18 cellular contexts compared by ENCODE assay signal in genomic region chr9:14246951-14247350, GRCh38.
DNase-seq lines count a peak whose midpoint lies in the region; ATAC-seq and TF ChIP-seq lines count a peak whose summit lies in the region.
"Had no signal": no experiment of that assay in that cellular context is flagged by ENCODE, and none has a peak within 500 bp of the region (broad histone marks: within the 10 kb centered on the region; RNA-seq: fewer than 3 reads in every experiment).

No MANE protein-coding gene starts in this region.

- POLR2A ChIA-PET in MCF 10A (lab: Yijun Ruan, JAX), result interaction anchor here (0.8 kb wide), 1 partner anchor 8 kb away, joined by 3 read pairs; no protein-coding TSS in a partner anchor
- POLR2A ChIA-PET in WTC11 (lab: Charles Lee), result no interaction called here

- no peak overlapping the region for H3K27ac Mint-ChIP-seq in MCF 10A (ENCODE audit: low read depth, unreplicated experiment)
- H3K27ac Mint-ChIP-seq in WTC11, result 0 out of 2 replicates have a peak overlapping the region, but pooled peaks have one; percentile 75
- no peak overlapping the region for H3K27ac Mint-ChIP-seq in activated T-helper 17 cell treated with anti-CD3 and anti-CD28 coated beads, Interleukin-2, amount 50 U/mL, for 72 hours
- H3K27ac Mint-ChIP-seq: B cell, HFFc6 had no signal

- ATAC-seq in WTC11, result no peak
- ATAC-seq in activated T-helper 17 cell treated with anti-CD3 and anti-CD28 coated beads, Interleukin-2, amount 50 U/mL, for 72 hours (replicated peaks), result no peak
- ATAC-seq: K562 had no signal

- TF ChIP-seq CTCF in breast epithelium (IDR thresholded peaks at IDR 0.05) (no peak), MCF 10A (IDR thresholded peaks at IDR 0.05; ENCODE audit: unreplicated experiment) (no peak), WTC11 (IDR thresholded peaks at IDR 0.05) (no peak), WERI-Rb-1 (IDR thresholded peaks at IDR 0.05; ENCODE audit: low read depth, low read length) (no peak)

- H3K9me3 ChIP-seq in breast epithelium (no peaks in the 10 kb centered on the region), WERI-Rb-1 (ENCODE audit: severe bottlenecking) (no peaks in the 10 kb centered on the region)

- H3K4me1 Mint-ChIP-seq in MCF 10A (ENCODE audit: insufficient read depth, unreplicated experiment) (peaks cover 43% of the 10 kb centered on the region), WTC11 (peaks cover 52% of the 10 kb centered on the region)
- H3K4me1 Mint-ChIP-seq in activated T-helper 17 cell treated with anti-CD3 and anti-CD28 coated beads, Interleukin-2, amount 50 U/mL, for 72 hours, result no peaks in the 10 kb centered on the region
- H3K4me1 Mint-ChIP-seq: B cell had no signal

- intact Hi-C loops in breast epithelium (cut with DNase I; ENCODE audit: low total_unique reads), result no loop called here
- intact Hi-C loops in MCF 10A (cut with micrococcal nuclease), result no loop called here

- CTCF ChIA-PET in MCF 10A (lab: Yijun Ruan, JAX), result interaction anchor here (0.5 to 1.0 kb wide), 2 partner anchors 14 to 77 kb away, joined by 3 read pairs; no protein-coding TSS in a partner anchor
- CTCF ChIA-PET in WTC11 (lab: Charles Lee), result interaction anchor here (1.0 kb wide), 1 partner anchor 12 kb away, joined by 3 read pairs; no protein-coding TSS in a partner anchor

- no TSS peak for BruUV-seq in MCF 10A (replicated peaks; lab: Mats Ljungman, UMichigan)

- H3K27me3 Mint-ChIP-seq in MCF 10A (ENCODE audit: insufficient read depth, unreplicated experiment) (no peaks in the 10 kb centered on the region), WTC11 (ENCODE audit: low read depth) (no peaks in the 10 kb centered on the region)
- H3K27me3 Mint-ChIP-seq in activated T-helper 17 cell treated with anti-CD3 and anti-CD28 coated beads, Interleukin-2, amount 50 U/mL, for 72 hours, result peaks cover 13% of the 10 kb centered on the region

- no peak for DNase-seq in breast epithelium (ENCODE audit: low spot score in 2 of 2)
- no peak for DNase-seq in MCF 10A (ENCODE audit: unreplicated experiment)
- DNase-seq in WTC11 (ENCODE audit: low spot score), result no peak
- peak; percentile 31 for DNase-seq in iris pigment epithelial cell (ENCODE audit: low read depth)
- no peak for DNase-seq in WERI-Rb-1
- no peak for DNase-seq in HK-2 (ENCODE audit: unreplicated experiment)
- DNase-seq: DMS53, GDM1, HFFc6, NCI-H1092 treated with DMSO at 0.1 percent for 48 hours, NCI-H1436 treated with DMSO at 0.1 percent for 48 hours, NCI-H1930, NCI-H2171, NCI-H524 treated with DMSO at 0.1 percent for 48 hours, OCI-M1 had no signal

- no peak for TF ChIP-seq POLR2A in breast epithelium (IDR thresholded peaks at IDR 0.05)

- H3K36me3 Mint-ChIP-seq in MCF 10A (ENCODE audit: insufficient read depth, unreplicated experiment) (peaks cover 24% of the 10 kb centered on the region), WTC11 (no peaks in the 10 kb centered on the region)
- H3K36me3 Mint-ChIP-seq in activated T-helper 17 cell treated with anti-CD3 and anti-CD28 coated beads, Interleukin-2, amount 50 U/mL, for 72 hours (ENCODE audit: low read depth), result no peaks in the 10 kb centered on the region

- H3K36me3 ChIP-seq in breast epithelium, result no peaks in the 10 kb centered on the region
- H3K36me3 ChIP-seq in WERI-Rb-1, result no peaks in the 10 kb centered on the region

- H3K27me3 ChIP-seq in breast epithelium (no peaks in the 10 kb centered on the region), WERI-Rb-1 (ENCODE audit: insufficient read depth, low read depth, severe bottlenecking) (no peaks in the 10 kb centered on the region)

- no peak overlapping the region for H3K4me3 Mint-ChIP-seq in MCF 10A (ENCODE audit: unreplicated experiment)
- H3K4me3 Mint-ChIP-seq in WTC11, result no peak overlapping the region
- no peak overlapping the region for H3K4me3 Mint-ChIP-seq in activated T-helper 17 cell treated with anti-CD3 and anti-CD28 coated beads, Interleukin-2, amount 50 U/mL, for 72 hours
- H3K4me3 Mint-ChIP-seq: B cell, HFFc6 had no signal

- H3K9me3 Mint-ChIP-seq in MCF 10A (ENCODE audit: unreplicated experiment), result no peaks in the 10 kb centered on the region
- H3K9me3 Mint-ChIP-seq in WTC11, result no peaks in the 10 kb centered on the region
- no peaks in the 10 kb centered on the region for H3K9me3 Mint-ChIP-seq in activated T-helper 17 cell treated with anti-CD3 and anti-CD28 coated beads, Interleukin-2, amount 50 U/mL, for 72 hours
- H3K9me3 Mint-ChIP-seq: HFFc6 had no signal

- H3K4me3 ChIP-seq in breast epithelium (no peak overlapping the region), WERI-Rb-1 (ENCODE audit: low read depth, low read length) (no peak overlapping the region)
- H3K4me3 ChIP-seq: K562 had no signal

- H3K27ac ChIP-seq in breast epithelium (peak overlapping the region; percentile 2 to 27), WERI-Rb-1 (no peak overlapping the region)

- peaks cover 0 to 24% of the 10 kb centered on the region in 2 donors for H3K4me1 ChIP-seq in breast epithelium

TF ChIP-seq in WTC11, 78 proteins besides CTCF, POLR2A, EP300 and RAD21 (continues in another document):
- TF ChIP-seq, protein P1, sequence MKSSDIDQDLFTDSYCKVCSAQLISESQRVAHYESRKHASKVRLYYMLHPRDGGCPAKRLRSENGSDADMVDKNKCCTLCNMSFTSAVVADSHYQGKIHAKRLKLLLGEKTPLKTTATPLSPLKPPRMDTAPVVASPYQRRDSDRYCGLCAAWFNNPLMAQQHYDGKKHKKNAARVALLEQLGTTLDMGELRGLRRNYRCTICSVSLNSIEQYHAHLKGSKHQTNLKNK (CRISPR knock-in tag; IDR thresholded peaks at IDR 0.05), result no peak
- TF ChIP-seq, protein P2, sequence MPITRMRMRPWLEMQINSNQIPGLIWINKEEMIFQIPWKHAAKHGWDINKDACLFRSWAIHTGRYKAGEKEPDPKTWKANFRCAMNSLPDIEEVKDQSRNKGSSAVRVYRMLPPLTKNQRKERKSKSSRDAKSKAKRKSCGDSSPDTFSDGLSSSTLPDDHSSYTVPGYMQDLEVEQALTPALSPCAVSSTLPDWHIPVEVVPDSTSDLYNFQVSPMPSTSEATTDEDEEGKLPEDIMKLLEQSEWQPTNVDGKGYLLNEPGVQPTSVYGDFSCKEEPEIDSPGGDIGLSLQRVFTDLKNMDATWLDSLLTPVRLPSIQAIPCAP (CRISPR knock-in tag; IDR thresholded peaks at IDR 0.05), result no peak
- TF ChIP-seq HMGXB4 (CRISPR knock-in tag; IDR thresholded peaks at IDR 0.05) (no peak), ESRRA (CRISPR knock-in tag; IDR thresholded peaks at IDR 0.05; ENCODE audit: borderline replicate concordance) (no peak), TCF7 (CRISPR knock-in tag; IDR thresholded peaks at IDR 0.05; ENCODE audit: low read depth) (no peak), ERG (CRISPR knock-in tag; IDR thresholded peaks at IDR 0.05) (no peak), NFYB (CRISPR knock-in tag; conservative IDR thresholded peaks at IDR 0.05; ENCODE audit: low read depth) (no peak), JUN (CRISPR knock-in tag; IDR thresholded peaks at IDR 0.05) (no peak), JAZF1 (CRISPR knock-in tag; IDR thresholded peaks at IDR 0.05) (no peak), MAX (CRISPR knock-in tag; IDR thresholded peaks at IDR 0.05) (no peak), FOXJ3 (CRISPR knock-in tag; IDR thresholded peaks at IDR 0.05; ENCODE audit: borderline replicate concordance) (no peak), ZNF416 (CRISPR knock-in tag; IDR thresholded peaks at IDR 0.05) (no peak)
- TF ChIP-seq, protein P3, sequence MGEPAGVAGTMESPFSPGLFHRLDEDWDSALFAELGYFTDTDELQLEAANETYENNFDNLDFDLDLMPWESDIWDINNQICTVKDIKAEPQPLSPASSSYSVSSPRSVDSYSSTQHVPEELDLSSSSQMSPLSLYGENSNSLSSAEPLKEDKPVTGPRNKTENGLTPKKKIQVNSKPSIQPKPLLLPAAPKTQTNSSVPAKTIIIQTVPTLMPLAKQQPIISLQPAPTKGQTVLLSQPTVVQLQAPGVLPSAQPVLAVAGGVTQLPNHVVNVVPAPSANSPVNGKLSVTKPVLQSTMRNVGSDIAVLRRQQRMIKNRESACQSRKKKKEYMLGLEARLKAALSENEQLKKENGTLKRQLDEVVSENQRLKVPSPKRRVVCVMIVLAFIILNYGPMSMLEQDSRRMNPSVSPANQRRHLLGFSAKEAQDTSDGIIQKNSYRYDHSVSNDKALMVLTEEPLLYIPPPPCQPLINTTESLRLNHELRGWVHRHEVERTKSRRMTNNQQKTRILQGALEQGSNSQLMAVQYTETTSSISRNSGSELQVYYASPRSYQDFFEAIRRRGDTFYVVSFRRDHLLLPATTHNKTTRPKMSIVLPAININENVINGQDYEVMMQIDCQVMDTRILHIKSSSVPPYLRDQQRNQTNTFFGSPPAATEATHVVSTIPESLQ (CRISPR knock-in tag; IDR thresholded peaks at IDR 0.05), result no peak
